In the genomic region with DNA sequence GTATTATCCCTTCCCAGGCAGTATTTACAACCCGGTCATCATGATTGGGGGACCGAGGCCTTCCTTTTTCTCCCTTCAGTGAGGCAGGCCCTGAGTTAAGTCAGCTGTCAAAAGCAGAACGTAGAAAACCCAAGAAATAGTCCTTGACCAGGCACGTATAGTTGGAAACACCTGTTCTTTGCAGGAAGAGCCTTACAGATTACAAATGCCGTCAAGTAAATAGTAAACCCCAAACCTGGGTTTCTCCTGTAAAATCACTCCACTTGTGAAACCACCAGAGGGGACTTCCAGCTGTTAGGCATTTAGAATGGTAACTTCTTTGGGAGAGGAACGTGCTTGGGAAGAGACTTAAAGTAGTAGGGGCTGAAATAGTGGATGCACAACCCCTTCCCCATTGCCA, we compare ENCODE assay signal across 10 cellular contexts. TPM values are rescaled to one million over a fixed set of nuclear protein-coding genes. Genes with fewer than 3 reads are reported as not detected.
DNase-seq lines count a peak whose midpoint lies in the region; ATAC-seq, FAIRE-seq and TF ChIP-seq lines count a peak whose summit lies in the region.
"Had no signal": no experiment of that assay in that cellular context is flagged by ENCODE, and none has a peak within 500 bp of the region (broad histone marks: within the 10 kb centered on the region; RNA-seq: fewer than 3 reads in every experiment).

No MANE protein-coding gene starts in this region.

- POLR2A ChIA-PET in activated naive CD8-positive, alpha-beta T cell treated with anti-CD3 and anti-CD28 coated beads, Interleukin-2, amount 10 ng/mL, durations not matched to agents 7 days and 5 days (lab: Charles Lee), result interaction anchor here (1.1 to 3.0 kb wide), 4 partner anchors 39 to 257 kb away, joined by 3 to 36 read pairs (median 14); a partner anchor contains a TSS

- H3K4me3 ChIP-seq in tibial nerve, result no peak overlapping the region

- H3K4me1 ChIP-seq in tibial nerve, result peaks cover 0 to 39% (median 30%) of the 10 kb centered on the region in 4 donors

- H3K4me3 Mint-ChIP-seq in activated naive CD4-positive, alpha-beta T cell treated with anti-CD3 and anti-CD28 coated beads, Interleukin-2, amount 50 U/mL, for 24 hours, result no peak overlapping the region
- H3K4me3 Mint-ChIP-seq in activated naive CD8-positive, alpha-beta T cell treated with anti-CD3 and anti-CD28 coated beads, Interleukin-2, amount 10 ng/mL, durations not matched to agents 7 days and 5 days, result no peak overlapping the region
- H3K4me3 Mint-ChIP-seq in mesothelial cell of epicardium, result peak overlapping the region; percentile 76

- H3K27ac Mint-ChIP-seq in activated naive CD4-positive, alpha-beta T cell treated with anti-CD3 and anti-CD28 coated beads, Interleukin-2, amount 50 U/mL, for 24 hours, result peak overlapping the region; percentile 79
- H3K27ac Mint-ChIP-seq in activated naive CD8-positive, alpha-beta T cell treated with anti-CD3 and anti-CD28 coated beads, Interleukin-2, amount 10 ng/mL, durations not matched to agents 7 days and 5 days, result peak overlapping the region; percentile 67
- peak overlapping the region; percentile 77 for H3K27ac Mint-ChIP-seq in mesothelial cell of epicardium

- no peak for DNase-seq in activated naive CD4-positive, alpha-beta T cell treated with anti-CD3 and anti-CD28 coated beads, Interleukin-2, amount 50 U/mL, for 16 hours
- DNase-seq in activated naive CD8-positive, alpha-beta T cell treated with anti-CD3 and anti-CD28 coated beads, Interleukin-2, amount 10 ng/mL, durations not matched to agents 7 days and 5 days, result no peak
- no peak for DNase-seq in mesothelial cell of epicardium (ENCODE audit: low spot score in 2 of 2, unreplicated experiment in 2 of 2)
- DNase-seq in tibial nerve (ENCODE audit: low spot score in 2 of 2), result no peak
- DNase-seq in NCI-H128 (lab: John Stamatoyannopoulos, UW; ENCODE audit: unreplicated experiment), result no peak
- DNase-seq in GM12891 (ENCODE audit: insufficient read length, low spot score), result no peak
- DNase-seq: AML-193, MV-4-11 had no signal

- no peak for ATAC-seq in activated naive CD8-positive, alpha-beta T cell treated with anti-CD3 and anti-CD28 coated beads, Interleukin-2, amount 10 ng/mL, durations not matched to agents 7 days and 5 days (ENCODE audit: low read depth)
- ATAC-seq in GM19328 (IDR thresholded peaks at IDR 0.05; ENCODE audit: unreplicated experiment), result no peak

- no peak for TF ChIP-seq EP300 in tibial nerve (IDR thresholded peaks at IDR 0.05)

- no peak for FAIRE-seq in GM12891 (lab: Jason Lieb, UNC)

- no peaks in the 10 kb centered on the region for H3K27me3 Mint-ChIP-seq in activated naive CD4-positive, alpha-beta T cell treated with anti-CD3 and anti-CD28 coated beads, Interleukin-2, amount 50 U/mL, for 24 hours
- no peaks in the 10 kb centered on the region for H3K27me3 Mint-ChIP-seq in activated naive CD8-positive, alpha-beta T cell treated with anti-CD3 and anti-CD28 coated beads, Interleukin-2, amount 10 ng/mL, durations not matched to agents 7 days and 5 days
- H3K27me3 Mint-ChIP-seq in mesothelial cell of epicardium (ENCODE audit: low read depth), result no peaks in the 10 kb centered on the region

- peaks cover 0 to 12% (median 0%) of the 10 kb centered on the region in 4 donors for H3K9me3 ChIP-seq in tibial nerve

- H3K4me1 Mint-ChIP-seq in activated naive CD4-positive, alpha-beta T cell treated with anti-CD3 and anti-CD28 coated beads, Interleukin-2, amount 50 U/mL, for 24 hours, result peaks cover 3% of the 10 kb centered on the region
- peaks cover 14% of the 10 kb centered on the region for H3K4me1 Mint-ChIP-seq in activated naive CD8-positive, alpha-beta T cell treated with anti-CD3 and anti-CD28 coated beads, Interleukin-2, amount 10 ng/mL, durations not matched to agents 7 days and 5 days
- H3K4me1 Mint-ChIP-seq in mesothelial cell of epicardium, result peaks cover 19% of the 10 kb centered on the region

- no peaks in the 10 kb centered on the region for H3K27me3 ChIP-seq in tibial nerve

- H3K36me3 Mint-ChIP-seq in activated naive CD4-positive, alpha-beta T cell treated with anti-CD3 and anti-CD28 coated beads, Interleukin-2, amount 50 U/mL, for 24 hours, result peaks cover 9% of the 10 kb centered on the region
- peaks cover 8% of the 10 kb centered on the region for H3K36me3 Mint-ChIP-seq in activated naive CD8-positive, alpha-beta T cell treated with anti-CD3 and anti-CD28 coated beads, Interleukin-2, amount 10 ng/mL, durations not matched to agents 7 days and 5 days
- H3K36me3 Mint-ChIP-seq in mesothelial cell of epicardium, result peaks cover 2% of the 10 kb centered on the region

- no peaks in the 10 kb centered on the region for H3K36me3 ChIP-seq in tibial nerve

- peaks cover 5% of the 10 kb centered on the region for H3K9me3 Mint-ChIP-seq in activated naive CD4-positive, alpha-beta T cell treated with anti-CD3 and anti-CD28 coated beads, Interleukin-2, amount 50 U/mL, for 24 hours
- H3K9me3 Mint-ChIP-seq in activated naive CD8-positive, alpha-beta T cell treated with anti-CD3 and anti-CD28 coated beads, Interleukin-2, amount 10 ng/mL, durations not matched to agents 7 days and 5 days, result peaks cover 6% of the 10 kb centered on the region
- H3K9me3 Mint-ChIP-seq in mesothelial cell of epicardium, result peaks cover 4% of the 10 kb centered on the region

- TF ChIP-seq CTCF in mesothelial cell of epicardium (IDR thresholded peaks at IDR 0.05; ENCODE audit: unreplicated experiment), result no peak
- no peak for TF ChIP-seq CTCF in tibial nerve (IDR thresholded peaks at IDR 0.05)

- TF ChIP-seq POLR2A in tibial nerve (IDR thresholded peaks at IDR 0.05), result no peak
- TF ChIP-seq POLR2A in GM12891 (IDR thresholded peaks at IDR 0.05; ENCODE audit: low read depth, low read length), result no peak

- WGBS in tibial nerve, 2 donors, result 82% methylated on average over 6 of the region's 6 CpGs

- peak overlapping the region; percentile 85 to 98 (median 96) for H3K27ac ChIP-seq in tibial nerve

TF ChIP-seq in GM12891, 5 proteins besides CTCF, POLR2A, EP300 and RAD21:
- TF ChIP-seq POLR2AphosphoS5 (IDR thresholded peaks at IDR 0.05; ENCODE audit: low read depth, low read length), result no peak

RNA-seq across cellular contexts. Expression of a gene that starts 1.0 kb away (rescaled TPM):
- total RNA-seq in activated naive CD8-positive, alpha-beta T cell treated with anti-CD3 and anti-CD28 coated beads, Interleukin-2, amount 10 ng/mL, durations not matched to agents 7 days and 5 days, result 10 to 100 TPM; 56.3 to 59.2 TPM
- total RNA-seq in mesothelial cell of epicardium (33.4 to 37.4 TPM (median 35.0 TPM) in 3 replicates), tibial nerve (100 to 1,000 TPM in 2 of 4 donors, 10 to 100 TPM in 2; 79.8 to 105 (median 99.4) TPM)
- 37.2 TPM for polyA plus RNA-seq in GM12891 (2012; ENCODE audit: low read depth, missing spikeins)

RNA-seq across cellular contexts. Expression of a gene that starts 39.4 kb away (rescaled TPM):
- total RNA-seq in activated naive CD8-positive, alpha-beta T cell treated with anti-CD3 and anti-CD28 coated beads, Interleukin-2, amount 10 ng/mL, durations not matched to agents 7 days and 5 days, result 10 to 100 TPM; 14.3 to 16.3 TPM
- not detected in 3 replicates for total RNA-seq in mesothelial cell of epicardium
- total RNA-seq in tibial nerve, result 10 to 100 TPM in 1 of 4 donors, 1 to 10 TPM in 3; 7.5 to 11.2 (median 9.6) TPM
- polyA plus RNA-seq in GM12891 (2012; ENCODE audit: low read depth, missing spikeins), result 0.99 TPM

RNA-seq across cellular contexts. Expression of a gene that starts 56.6 kb away (rescaled TPM):
- 10 to 100 TPM; 28.5 to 35.4 TPM for total RNA-seq in activated naive CD8-positive, alpha-beta T cell treated with anti-CD3 and anti-CD28 coated beads, Interleukin-2, amount 10 ng/mL, durations not matched to agents 7 days and 5 days
- 15.8 to 21.2 TPM (median 18.4 TPM) in 3 replicates for total RNA-seq in mesothelial cell of epicardium
- total RNA-seq in tibial nerve, result 10 to 100 TPM; 13.4 to 21.0 (median 15.4) TPM
- 28.7 TPM for polyA plus RNA-seq in GM12891 (2012; ENCODE audit: low read depth, missing spikeins)
